Comparison of ENCODE assay signal across 8 cellular contexts in the genomic region with DNA sequence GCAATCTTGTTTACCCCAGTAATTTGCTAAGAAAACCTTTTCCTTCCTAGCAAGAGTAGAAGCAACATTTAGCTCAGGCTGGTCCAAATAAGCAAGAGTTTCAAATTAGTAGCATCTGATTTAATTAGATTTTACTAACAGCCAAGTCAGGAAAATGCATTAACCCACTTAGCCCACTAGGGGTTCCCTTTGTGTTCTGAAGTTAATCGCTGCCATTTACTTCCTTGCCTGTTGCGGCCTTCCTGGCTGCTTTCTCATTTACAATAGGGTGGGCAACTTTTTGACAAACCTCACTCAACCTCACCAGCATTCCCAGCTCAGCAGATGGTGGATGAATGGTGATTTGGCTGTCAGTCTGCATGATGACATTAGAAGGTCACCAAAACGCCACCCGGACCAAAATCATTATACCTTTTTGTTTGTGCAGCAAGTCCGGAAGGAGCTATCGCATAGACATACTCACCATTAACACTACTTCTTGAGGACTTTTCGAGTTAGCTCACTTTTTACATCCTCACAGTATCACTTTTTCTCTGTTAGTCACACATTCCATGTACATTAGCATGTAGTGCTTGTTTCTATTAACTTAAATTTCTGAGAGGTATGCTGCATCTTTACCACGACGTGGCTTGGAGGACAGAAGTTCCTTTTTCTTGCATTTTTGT.
DNase-seq lines count a peak whose midpoint lies in the region; ATAC-seq, FAIRE-seq and TF ChIP-seq lines count a peak whose summit lies in the region.

No MANE protein-coding gene starts in this region.

- ATAC-seq in GM18907 (IDR thresholded peaks at IDR 0.05; ENCODE audit: unreplicated experiment): peak; percentile 76
- ATAC-seq in HG02588 (IDR thresholded peaks at IDR 0.05; ENCODE audit: unreplicated experiment): no peak

- intact Hi-C loops in endothelial cell of umbilical vein (cut with micrococcal nuclease): loop anchor here (5.0 kb wide), 1 partner anchor 633 kb away; no protein-coding TSS in a partner anchor

- POLR2A ChIA-PET in endothelial cell of umbilical vein (lab: Charles Lee): no interaction called here

- no peak for FAIRE-seq in endothelial cell of umbilical vein (lab: Jason Lieb, UNC)

- no TSS peak for BruUV-seq in endothelial cell of umbilical vein (replicated peaks; lab: Mats Ljungman, UMichigan)

- no peaks in the 10 kb centered on the region for H3K27me3 ChIP-seq in endothelial cell of umbilical vein (ENCODE audit: control insufficient read depth in 2 of 2, insufficient read depth in 2 of 2, low read length in 2 of 2)
- H3K27me3 ChIP-seq in skeletal muscle satellite cell (ENCODE audit: control insufficient read depth, insufficient read depth, low read length): no peaks in the 10 kb centered on the region

- H3K9me3 ChIP-seq in endothelial cell of umbilical vein (replicated peaks; ENCODE audit: control insufficient read depth, insufficient read depth, low read length) (no peaks in the 10 kb centered on the region), skeletal muscle satellite cell (replicated peaks; ENCODE audit: low read length) (no peaks in the 10 kb centered on the region)

- TF ChIP-seq CTCF in AG09309 (IDR thresholded peaks at IDR 0.05; ENCODE audit: control insufficient read depth, insufficient read depth, low read depth, low read length, missing control alignments): peak; percentile 46
- TF ChIP-seq CTCF in endothelial cell of umbilical vein (IDR thresholded peaks at IDR 0.05; ENCODE audit: extremely low read depth in 1 of 2, insufficient read depth in 1 of 2, low read depth in 1 of 2, low read length in 2 of 2): peak; percentile 42 to 43

- TF ChIP-seq POLR2A in endothelial cell of umbilical vein (IDR thresholded peaks at IDR 0.05; ENCODE audit: low read depth, low read length): no peak

- DNase-seq in AG09309 (ENCODE audit: low read depth) (no peak), NAMALWA (ENCODE audit: low spot score) (peak; percentile 53), endothelial cell of umbilical vein (ENCODE audit: low read depth, low spot score) (no peak), pons (ENCODE audit: low spot score) (no peak)
- no peak for DNase-seq in stimulated activated CD4-positive, alpha-beta T cell treated with anti-CD3 and anti-CD28 coated beads, Interleukin-12 subunit alpha, Interleukin-12 subunit beta, amount 100 ng/mL, for 4 hours

- dilution Hi-C loops in endothelial cell of umbilical vein (cut with MboI; ENCODE audit: extremely low pct_ligation_motif_present, low sequenced_read_pairs): no loop called here

- H4K20me1 ChIP-seq in endothelial cell of umbilical vein (replicated peaks; ENCODE audit: control insufficient read depth, extremely low read depth, insufficient read depth, low read length): no peaks in the 10 kb centered on the region

- CTCF ChIA-PET in endothelial cell of umbilical vein (lab: Charles Lee): no interaction called here

- H3K79me2 ChIP-seq in endothelial cell of umbilical vein (ENCODE audit: control insufficient read depth, insufficient read depth, low read length): no peaks in the 10 kb centered on the region

- no peak overlapping the region for H3K27ac ChIP-seq in endothelial cell of umbilical vein (ENCODE audit: insufficient read depth, low read depth, low read length)

- H3K9ac ChIP-seq in endothelial cell of umbilical vein (replicated peaks; ENCODE audit: extremely low read depth, insufficient read depth, low read length) (no peak overlapping the region), skeletal muscle satellite cell (ENCODE audit: low read depth, low read length) (no peak overlapping the region)

- H3K4me3 ChIP-seq in AG09309 (ENCODE audit: control insufficient read depth, low read depth, low read length) (no peak overlapping the region), endothelial cell of umbilical vein (replicated peaks in 1 of 3; ENCODE audit: insufficient read depth in 1 of 3, low read depth in 1 of 3, low read length in 3 of 3) (no peak overlapping the region), skeletal muscle satellite cell (ENCODE audit: low read length) (no peak overlapping the region)

- no peak overlapping the region for H2AFZ ChIP-seq in endothelial cell of umbilical vein (ENCODE audit: low read depth, low read length)

- H3K9me1 ChIP-seq in endothelial cell of umbilical vein (replicated peaks; ENCODE audit: control insufficient read depth, extremely low read depth, insufficient read depth, low read length): no peaks in the 10 kb centered on the region

- H3K4me1 ChIP-seq in endothelial cell of umbilical vein (ENCODE audit: control insufficient read depth, extremely low read depth, insufficient read depth, low read length) (no peaks in the 10 kb centered on the region), skeletal muscle satellite cell (ENCODE audit: control insufficient read depth, insufficient read depth, low read length) (peaks cover 14% of the 10 kb centered on the region)

- H3K4me2 ChIP-seq in endothelial cell of umbilical vein (ENCODE audit: insufficient read depth, low read length) (no peak overlapping the region), skeletal muscle satellite cell (ENCODE audit: low read length) (peak overlapping the region; percentile 10)

- H3K36me3 ChIP-seq in endothelial cell of umbilical vein (ENCODE audit: control insufficient read depth in 2 of 2, extremely low read depth in 1 of 2, insufficient read depth in 2 of 2, low read length in 2 of 2): no peaks in the 10 kb centered on the region
- no peaks in the 10 kb centered on the region for H3K36me3 ChIP-seq in skeletal muscle satellite cell (ENCODE audit: insufficient read depth, low read length)

TF ChIP-seq in endothelial cell of umbilical vein, 7 proteins besides CTCF, POLR2A, EP300 and RAD21:
- no peak for TF ChIP-seq FOS (IDR thresholded peaks at IDR 0.05; ENCODE audit: borderline replicate concordance, insufficient read depth, low read length)
